1 cellular context compared by ENCODE assay signal in the genomic region with DNA sequence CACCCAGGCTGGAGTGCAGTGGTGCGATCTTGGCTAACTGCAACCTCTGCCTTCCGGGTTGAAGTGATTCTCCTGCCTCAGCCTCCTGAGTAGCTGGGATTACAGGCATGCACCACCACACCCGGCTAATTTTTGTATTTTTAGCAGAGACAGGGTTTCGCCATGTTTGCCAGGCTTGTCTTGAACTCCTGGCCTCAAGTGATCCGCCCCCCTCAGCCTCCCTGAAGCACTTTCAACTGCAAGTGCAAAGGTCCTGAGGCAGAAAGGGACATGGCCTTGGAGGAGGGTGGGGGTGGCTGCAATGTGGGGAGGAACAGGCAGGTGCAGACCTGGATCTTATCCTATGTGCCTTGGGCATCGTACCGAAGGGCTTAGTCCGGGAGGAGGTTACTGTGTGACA. TPM values are rescaled to one million over a fixed set of nuclear protein-coding genes. Genes with fewer than 3 reads are reported as not detected.
"Had no signal": no experiment of that assay in that cellular context is flagged by ENCODE, and none has a peak within 500 bp of the region (broad histone marks: within the 10 kb centered on the region; RNA-seq: fewer than 3 reads in every experiment).

No MANE protein-coding gene starts in this region.

RNA-seq across cellular contexts. Expression of a gene that starts 27.3 kb away (rescaled TPM):
- total RNA-seq: ascending aorta had no signal
